ENCODE assay signal across 8 cellular contexts in the genomic region with DNA sequence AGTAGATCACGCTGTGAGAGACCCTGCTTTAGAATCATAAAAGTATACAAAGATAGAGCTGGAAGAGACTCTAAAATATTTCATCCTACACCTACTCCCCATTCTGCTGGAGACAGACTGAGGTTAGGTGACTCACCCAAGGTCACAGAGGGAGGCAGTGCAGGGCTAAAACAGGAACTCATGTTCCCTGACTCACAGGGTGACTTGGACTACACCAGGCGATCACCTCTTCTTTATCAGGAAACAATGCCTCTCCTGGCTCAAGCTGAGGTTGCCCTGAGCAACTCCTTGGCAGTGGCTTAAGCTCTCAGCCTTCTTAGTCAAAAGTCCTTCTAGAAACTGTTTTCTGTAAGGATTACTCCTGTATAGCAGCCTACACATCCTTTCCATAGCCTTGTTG. TPM values are rescaled to one million over a fixed set of nuclear protein-coding genes. Genes with fewer than 3 reads are reported as not detected.
A peak's percentile ranks its signal among the peaks of the same experiment; 100 is the strongest.
DNase-seq lines count a peak whose midpoint lies in the region; ATAC-seq lines count a peak whose summit lies in the region.

No MANE protein-coding gene starts in this region.

- ATAC-seq in activated T-cell treated with anti-CD3 and anti-CD28 coated beads, Interleukin-2, amount 50 U/mL, for 72 hours (replicated peaks in 1 of 2) = peak; percentile 76 to 84
- ATAC-seq in GM19452 (IDR thresholded peaks at IDR 0.05; ENCODE audit: unreplicated experiment) (no peak), HG02973 (IDR thresholded peaks at IDR 0.05; ENCODE audit: unreplicated experiment) (no peak)

- H3K4me1 Mint-ChIP-seq in activated T-cell treated with anti-CD3 and anti-CD28 coated beads, Interleukin-2, amount 50 U/mL, for 72 hours (ENCODE audit: low read depth) = peaks cover 4% of the 10 kb centered on the region
- H3K4me1 Mint-ChIP-seq in activated T-cell treated with anti-CD3 and anti-CD28 coated beads, Interleukin-2, amount 50 U/mL, for 24 hours (ENCODE audit: low read depth) = no peaks in the 10 kb centered on the region

- H3K27me3 Mint-ChIP-seq in activated T-cell treated with anti-CD3 and anti-CD28 coated beads, Interleukin-2, amount 50 U/mL, for 72 hours (ENCODE audit: low read depth) = peaks cover 32% of the 10 kb centered on the region
- peaks cover 26% of the 10 kb centered on the region for H3K27me3 Mint-ChIP-seq in activated T-cell treated with anti-CD3 and anti-CD28 coated beads, Interleukin-2, amount 50 U/mL, for 24 hours

- peaks cover 0 to 6% of the 10 kb centered on the region in 2 donors for H3K9me3 Mint-ChIP-seq in activated T-cell treated with anti-CD3 and anti-CD28 coated beads, Interleukin-2, amount 50 U/mL, for 72 hours
- H3K9me3 Mint-ChIP-seq in activated T-cell treated with anti-CD3 and anti-CD28 coated beads, Interleukin-2, amount 50 U/mL, for 24 hours = peaks cover 3% of the 10 kb centered on the region

- peaks cover 0 to 2% of the 10 kb centered on the region in 2 donors for H3K36me3 Mint-ChIP-seq in activated T-cell treated with anti-CD3 and anti-CD28 coated beads, Interleukin-2, amount 50 U/mL, for 72 hours (ENCODE audit: insufficient read depth in 2 of 2)
- H3K36me3 Mint-ChIP-seq in activated T-cell treated with anti-CD3 and anti-CD28 coated beads, Interleukin-2, amount 50 U/mL, for 24 hours (ENCODE audit: low read depth) = no peaks in the 10 kb centered on the region

- H3K4me3 Mint-ChIP-seq in activated T-cell treated with anti-CD3 and anti-CD28 coated beads, Interleukin-2, amount 50 U/mL, for 72 hours = no peak overlapping the region
- no peak overlapping the region for H3K4me3 Mint-ChIP-seq in activated T-cell treated with anti-CD3 and anti-CD28 coated beads, Interleukin-2, amount 50 U/mL, for 24 hours

- peak; percentile 2 to 6 for DNase-seq in activated T-cell treated with anti-CD3 and anti-CD28 coated beads, Interleukin-2, amount 50 U/mL, for 72 hours
- DNase-seq in activated T-cell treated with anti-CD3 and anti-CD28 coated beads, Interleukin-2, amount 50 U/mL, for 24 hours = no peak
- peak; percentile 73 for DNase-seq in SIG-M5 treated with dmso at 0.1 percent for 504 hours (lab: John Stamatoyannopoulos, UW; ENCODE audit: unreplicated experiment)
- DNase-seq in fibroblast of the conjunctiva (ENCODE audit: low read depth) = peak; percentile 84
- peak; percentile 91 for DNase-seq in stromal cell of bone marrow (ENCODE audit: low read depth)
- DNase-seq in stimulated activated naive CD4-positive, alpha-beta T cell treated with Interleukin-2 at 50 U/mL for 16 hours (lab: John Stamatoyannopoulos, UW) = no peak

- no peak overlapping the region for H3K27ac Mint-ChIP-seq in activated T-cell treated with anti-CD3 and anti-CD28 coated beads, Interleukin-2, amount 50 U/mL, for 72 hours
- no peak overlapping the region for H3K27ac Mint-ChIP-seq in activated T-cell treated with anti-CD3 and anti-CD28 coated beads, Interleukin-2, amount 50 U/mL, for 24 hours

RNA-seq across cellular contexts. Expression of a gene that starts 26.4 kb away (rescaled TPM):
- under 1 TPM; 0.14 to 0.30 TPM for total RNA-seq in activated T-cell treated with anti-CD3 and anti-CD28 coated beads, Interleukin-2, amount 50 U/mL, for 72 hours

Comparison
In these comparisons a context has a peak if more than half of its experiments do, and no peak if none do; other contexts are left out.
1. DNase-seq: peak in activated T-cell treated with anti-CD3 and anti-CD28 coated beads, Interleukin-2, amount 50 U/mL, for 72 hours (2 of 2), SIG-M5 treated with dmso at 0.1 percent for 504 hours (single experiment), fibroblast of the conjunctiva (single experiment) and stromal cell of bone marrow (single experiment); none in activated T-cell treated with anti-CD3 and anti-CD28 coated beads, Interleukin-2, amount 50 U/mL, for 24 hours (single experiment) and stimulated activated naive CD4-positive, alpha-beta T cell treated with Interleukin-2 at 50 U/mL for 16 hours (single experiment).
2. ATAC-seq: peak in activated T-cell treated with anti-CD3 and anti-CD28 coated beads, Interleukin-2, amount 50 U/mL, for 72 hours (2 of 2); none in GM19452 (single experiment) and HG02973 (single experiment).